23 cellular contexts compared by ENCODE assay signal in the genomic region with DNA sequence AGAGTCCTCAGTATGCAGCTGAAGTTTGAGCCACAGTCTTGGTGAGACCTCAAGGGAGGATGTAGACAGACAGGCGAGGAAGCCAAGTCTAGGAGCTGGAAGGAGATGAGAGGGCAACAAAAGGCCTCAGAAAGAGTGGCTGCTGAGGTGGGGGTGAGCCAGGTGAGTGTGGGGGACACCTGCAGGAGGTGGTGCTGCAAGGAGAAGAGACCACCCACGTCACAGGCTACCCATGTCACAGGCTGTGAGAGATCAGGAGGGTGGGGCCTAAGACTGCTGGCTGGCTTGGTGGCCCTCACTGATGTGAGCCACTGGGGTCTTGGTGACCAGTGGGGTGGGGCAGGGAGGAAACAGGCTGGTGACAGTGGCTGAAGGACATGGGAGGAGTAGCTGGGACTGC.
DNase-seq lines count a peak whose midpoint lies in the region; ATAC-seq and TF ChIP-seq lines count a peak whose summit lies in the region.
"Had no signal": no experiment of that assay in that cellular context is flagged by ENCODE, and none has a peak within 500 bp of the region (broad histone marks: within the 10 kb centered on the region; RNA-seq: fewer than 3 reads in every experiment).

No MANE protein-coding gene starts in this region.

- no peak overlapping the region for H3K4me3 Mint-ChIP-seq in activated naive CD4-positive, alpha-beta T cell treated with anti-CD3 and anti-CD28 coated beads, Interleukin-2, amount 10 ng/mL, durations not matched to agents 7 days and 5 days
- H3K4me3 Mint-ChIP-seq in endothelial cell (ENCODE audit: unreplicated experiment) (peak overlapping the region; percentile 1), osteocyte (ENCODE audit: unreplicated experiment) (no peak overlapping the region)
- H3K4me3 Mint-ChIP-seq: CD4-positive, alpha-beta T cell; HFFc6 had no signal

- H3K27me3 Mint-ChIP-seq in activated naive CD4-positive, alpha-beta T cell treated with anti-CD3 and anti-CD28 coated beads, Interleukin-2, amount 10 ng/mL, durations not matched to agents 7 days and 5 days, result peaks cover 4% of the 10 kb centered on the region
- peaks cover 10% of the 10 kb centered on the region for H3K27me3 Mint-ChIP-seq in endothelial cell (ENCODE audit: unreplicated experiment)
- H3K27me3 Mint-ChIP-seq in osteocyte (ENCODE audit: unreplicated experiment), result no peaks in the 10 kb centered on the region

- CTCF ChIA-PET in activated naive CD4-positive, alpha-beta T cell treated with anti-CD3 and anti-CD28 coated beads, Interleukin-2, amount 10 ng/mL, durations not matched to agents 7 days and 5 days (lab: Charles Lee), result no interaction called here

- H3K27ac Mint-ChIP-seq in activated naive CD4-positive, alpha-beta T cell treated with anti-CD3 and anti-CD28 coated beads, Interleukin-2, amount 10 ng/mL, durations not matched to agents 7 days and 5 days, result no peak overlapping the region
- H3K27ac Mint-ChIP-seq in endothelial cell (ENCODE audit: unreplicated experiment) (no peak overlapping the region), osteocyte (ENCODE audit: unreplicated experiment) (no peak overlapping the region)
- H3K27ac Mint-ChIP-seq: CD4-positive, alpha-beta T cell; HFFc6 had no signal

- ATAC-seq in HG03139 (IDR thresholded peaks at IDR 0.05; ENCODE audit: unreplicated experiment), result no peak
- ATAC-seq: GM12878 had no signal

- no peaks in the 10 kb centered on the region for H3K36me3 Mint-ChIP-seq in activated naive CD4-positive, alpha-beta T cell treated with anti-CD3 and anti-CD28 coated beads, Interleukin-2, amount 10 ng/mL, durations not matched to agents 7 days and 5 days
- peaks cover 28% of the 10 kb centered on the region for H3K36me3 Mint-ChIP-seq in endothelial cell (ENCODE audit: low read depth, unreplicated experiment)
- no peaks in the 10 kb centered on the region for H3K36me3 Mint-ChIP-seq in osteocyte (ENCODE audit: unreplicated experiment)

- H3K4me1 Mint-ChIP-seq in activated naive CD4-positive, alpha-beta T cell treated with anti-CD3 and anti-CD28 coated beads, Interleukin-2, amount 10 ng/mL, durations not matched to agents 7 days and 5 days, result no peaks in the 10 kb centered on the region
- no peaks in the 10 kb centered on the region for H3K4me1 Mint-ChIP-seq in endothelial cell (ENCODE audit: unreplicated experiment)
- H3K4me1 Mint-ChIP-seq in osteocyte (ENCODE audit: unreplicated experiment), result no peaks in the 10 kb centered on the region

- TF ChIP-seq CTCF in endothelial cell (IDR thresholded peaks at IDR 0.05; ENCODE audit: unreplicated experiment), result no peak
- TF ChIP-seq CTCF in osteocyte (IDR thresholded peaks at IDR 0.05), result no peak

- peak; percentile 1 for DNase-seq in activated naive CD4-positive, alpha-beta T cell treated with anti-CD3 and anti-CD28 coated beads, Interleukin-2, amount 10 ng/mL, durations not matched to agents 7 days and 5 days
- DNase-seq in activated naive CD4-positive, alpha-beta T cell treated with Interleukin-2 at 50 U/mL for 16 hours, result no peak
- DNase-seq in endothelial cell (ENCODE audit: low spot score) (no peak), osteocyte (ENCODE audit: extremely low spot score, unreplicated experiment) (peak; percentile 67), activated gamma-delta T cell (lab: John Stamatoyannopoulos, UW) (no peak), NCI-H446 treated with DMSO at 0.1 percent for 48 hours (lab: John Stamatoyannopoulos, UW) (no peak)
- DNase-seq: CD4-positive, alpha-beta T cell; DMS79; EL; GDM1; GM23248; H7; HFFc6; IMR-90; KG1; MG63; NCI-H1105 treated with DMSO at 0.1 percent for 48 hours; NCI-H2029; NCI-H526 treated with DMSO at 0.1 percent for 48 hours; RPMI8226; SHP77 treated with DMSO at 0.1 percent for 48 hours had no signal

- peaks cover 20% of the 10 kb centered on the region for H3K9me3 Mint-ChIP-seq in activated naive CD4-positive, alpha-beta T cell treated with anti-CD3 and anti-CD28 coated beads, Interleukin-2, amount 10 ng/mL, durations not matched to agents 7 days and 5 days
- H3K9me3 Mint-ChIP-seq in endothelial cell (ENCODE audit: unreplicated experiment) (peaks cover 13% of the 10 kb centered on the region), osteocyte (ENCODE audit: unreplicated experiment) (peaks cover 30% of the 10 kb centered on the region)

Comparison
In these comparisons a context has a peak if more than half of its experiments do, and no peak if none do; other contexts are left out.
1. DNase-seq: peak in activated naive CD4-positive, alpha-beta T cell treated with anti-CD3 and anti-CD28 coated beads, Interleukin-2, amount 10 ng/mL, durations not matched to agents 7 days and 5 days (single experiment) and osteocyte (single experiment); none in activated naive CD4-positive, alpha-beta T cell treated with Interleukin-2 at 50 U/mL for 16 hours (single experiment), endothelial cell (single experiment), activated gamma-delta T cell (single experiment) and NCI-H446 treated with DMSO at 0.1 percent for 48 hours (single experiment).